In genomic region chr15:26365077-26365476, GRCh38 we compare ENCODE assay signal across 19 cellular contexts.
DNase-seq lines count a peak whose midpoint lies in the region; ATAC-seq, FAIRE-seq and TF ChIP-seq lines count a peak whose summit lies in the region.
"Had no signal": no experiment of that assay in that cellular context is flagged by ENCODE, and none has a peak within 500 bp of the region (broad histone marks: within the 10 kb centered on the region; RNA-seq: fewer than 3 reads in every experiment).

No MANE protein-coding gene starts in this region.

- no peak overlapping the region for H2AK5ac ChIP-seq in H1 (ENCODE audit: low read depth, low read length)
- no peak overlapping the region for H2AK5ac ChIP-seq in mesendoderm (ENCODE audit: low read length)

- no peak overlapping the region for H3K4ac ChIP-seq in H1 (replicated peaks; ENCODE audit: insufficient read length, low read depth, low read length)
- no peak overlapping the region for H3K4ac ChIP-seq in mesendoderm (ENCODE audit: low read depth, low read length)

- TF ChIP-seq RAD21 in HepG2 (CRISPR knock-in tag; IDR thresholded peaks at IDR 0.05) (no peak), H1 (IDR thresholded peaks at IDR 0.05 in 1 of 2, conservative IDR thresholded peaks at IDR 0.05 in 1 of 2; ENCODE audit: low read depth in 2 of 2, low read length in 2 of 2) (peak in 1 of 2 experiments; percentile 17; a peak in 3 of 4 replicates), SK-N-SH (IDR thresholded peaks at IDR 0.05; ENCODE audit: low read length) (no peak)

- H4K5ac ChIP-seq in H1 (ENCODE audit: insufficient read length, low read depth, low read length) (no peak overlapping the region), mesendoderm (ENCODE audit: low read length) (no peak overlapping the region)

- H3K36me3 ChIP-seq in HepG2 (replicated peaks in 1 of 2; ENCODE audit: control insufficient read depth in 1 of 2, insufficient read depth in 2 of 2, low read length in 2 of 2) (no peaks in the 10 kb centered on the region), right lobe of liver (no peaks in the 10 kb centered on the region), H1 (ENCODE audit: control insufficient read depth in 2 of 4, insufficient read depth in 4 of 4, low read length in 3 of 4) (no peaks in the 10 kb centered on the region), mesendoderm (ENCODE audit: control insufficient read depth, insufficient read depth, low read length) (no peaks in the 10 kb centered on the region), SK-N-SH (replicated peaks in 1 of 2; ENCODE audit: control insufficient read depth in 1 of 2, insufficient read depth in 2 of 2, low read length in 1 of 2) (no peaks in the 10 kb centered on the region)
- H3K36me3 ChIP-seq: BLaER1 had no signal

- in situ Hi-C loops in HepG2 (cut with HindIII; ENCODE audit: extremely low pct_ligation_motif_present, low pct_unique_long_range_greater_than_20kb), result no loop called here

- peaks cover 2% of the 10 kb centered on the region; the same call in 1 of the 2 replicates for H3K23me2 ChIP-seq in H1 (ENCODE audit: low read depth, low read length)

- 18% methylated on average over 3 of the region's 4 CpGs for WGBS in HepG2 (ENCODE audit: low lambda C conversion rate)
- WGBS in right lobe of liver (ENCODE audit: insufficient coverage, low coverage, low lambda C conversion rate, missing lambda C conversion rate), result 59% methylated on average over 4 of the region's 4 CpGs
- WGBS in H1 (ENCODE audit: extremely low coverage in 1 of 2, insufficient coverage in 1 of 2, insufficient read length in 1 of 2, insufficient replicate concordance in 2 of 2, low coverage in 1 of 2, low lambda C conversion rate in 2 of 2, missing lambda C conversion rate in 1 of 2), 2 experiments, result 83% methylated on average over 4 of the region's 4 CpGs; no CpG with 5 or more reads in 1 of the 2 experiments
- WGBS in mesendoderm (ENCODE audit: extremely low coverage, insufficient coverage, low lambda C conversion rate), result no CpG with 5 or more reads among the region's 4 CpGs
- 31% methylated on average over 4 of the region's 4 CpGs for WGBS in SK-N-SH (ENCODE audit: low lambda C conversion rate)

- no peak for TF ChIP-seq EP300 in HepG2 (IDR thresholded peaks at IDR 0.05; ENCODE audit: low read depth in 2 of 2, low read length in 2 of 2)
- TF ChIP-seq EP300 in HepG2 (CRISPR knock-in tag; IDR thresholded peaks at IDR 0.05; ENCODE audit: borderline replicate concordance), result no peak
- TF ChIP-seq EP300 in H1 (IDR thresholded peaks at IDR 0.05; ENCODE audit: borderline replicate concordance in 1 of 2, low read depth in 2 of 2, low read length in 2 of 2), result no peak
- TF ChIP-seq EP300 in SK-N-SH (IDR thresholded peaks at IDR 0.05; ENCODE audit: borderline replicate concordance in 1 of 2, low read depth in 1 of 2, low read length in 1 of 2), result no peak

- H3K79me1 ChIP-seq in H1 (ENCODE audit: low read depth, low read length) (no peaks in the 10 kb centered on the region), mesendoderm (ENCODE audit: low read length) (no peaks in the 10 kb centered on the region)

- no peak for ATAC-seq in HepG2
- no peak for ATAC-seq in right lobe of liver
- ATAC-seq: CD8-positive, alpha-beta T cell; GM12878 had no signal

- H2BK20ac ChIP-seq in H1 (ENCODE audit: low read length), result no peak overlapping the region

- POLR2A ChIA-PET in HepG2 (lab: Yijun Ruan, JAX), result no interaction called here
- POLR2A ChIA-PET in H1 (lab: Charles Lee; ENCODE audit: partially characterized antibody), result no interaction called here
- POLR2A ChIA-PET in SK-N-SH (lab: Yijun Ruan, JAX), result no interaction called here

- FAIRE-seq in HepG2 (lab: Jason Lieb, UNC), result no peak
- no peak for FAIRE-seq in H1 (lab: Jason Lieb, UNC)
- FAIRE-seq: A204.1, GM12878 had no signal

- H4K20me1 ChIP-seq in HepG2 (ENCODE audit: insufficient read depth, low read length), result no peaks in the 10 kb centered on the region
- no peaks in the 10 kb centered on the region for H4K20me1 ChIP-seq in H1 (replicated peaks in 1 of 2; ENCODE audit: control insufficient read depth in 1 of 2, insufficient read depth in 2 of 2, low read length in 2 of 2)
- no peaks in the 10 kb centered on the region for H4K20me1 ChIP-seq in SK-N-SH (ENCODE audit: insufficient read depth)
- H4K20me1 ChIP-seq: BLaER1 had no signal

- no peaks in the 10 kb centered on the region for H3K4me1 ChIP-seq in HepG2 (ENCODE audit: insufficient read depth, low read length)
- no peaks in the 10 kb centered on the region for H3K4me1 ChIP-seq in right lobe of liver
- peaks cover 0 to 3% (median 0%) of the 10 kb centered on the region in 4 experiments; a peak in 1 of 7 replicates for H3K4me1 ChIP-seq in H1 (replicated peaks in 1 of 4; ENCODE audit: control insufficient read depth in 3 of 4, insufficient read depth in 4 of 4, low read length in 3 of 4)
- no peaks in the 10 kb centered on the region for H3K4me1 ChIP-seq in mesendoderm (ENCODE audit: control insufficient read depth, low read depth, low read length)
- H3K4me1 ChIP-seq in SK-N-SH (ENCODE audit: control insufficient read depth in 1 of 2, insufficient read depth in 2 of 2, low read depth in 1 of 2, low read length in 1 of 2), result no peaks in the 10 kb centered on the region
- H3K4me1 ChIP-seq: BLaER1, Caco-2 had no signal

- DNase-seq in HepG2 (ENCODE audit: low spot score) (no peak), right lobe of liver (no peak), H1 (ENCODE audit: low read depth in 1 of 2, low spot score in 2 of 2) (no peak), mesendoderm (peak; percentile 3), MV-4-11 (lab: John Stamatoyannopoulos, UW) (no peak), SK-N-SH (no peak)
- DNase-seq: Caco-2; CD4-positive, CD25-positive, alpha-beta regulatory T cell; CD8-positive, alpha-beta T cell; DMS153; DMS79; EL; GDM1; HCEC 1CT had no signal

- no peaks in the 10 kb centered on the region for H3F3A ChIP-seq in SK-N-SH (replicated peaks; ENCODE audit: insufficient read depth)

- H4K8ac ChIP-seq in H1 (ENCODE audit: extremely low read depth, insufficient read depth, low read length), result no peak overlapping the region
- H4K8ac ChIP-seq in mesendoderm (ENCODE audit: low read depth, low read length), result no peak overlapping the region

- no peak overlapping the region for H3K18ac ChIP-seq in H1 (ENCODE audit: extremely low read depth, low read length)
- no peak overlapping the region for H3K18ac ChIP-seq in mesendoderm (ENCODE audit: low read length)

- no peak overlapping the region for H3K9ac ChIP-seq in HepG2 (ENCODE audit: insufficient read depth, low read depth, low read length)
- H3K9ac ChIP-seq in H1 (replicated peaks in 1 of 4; ENCODE audit: extremely low read depth in 1 of 4, low read depth in 3 of 4, low read length in 3 of 4), result no peak overlapping the region
- H3K9ac ChIP-seq in mesendoderm (ENCODE audit: low read length), result no peak overlapping the region
- no peak overlapping the region for H3K9ac ChIP-seq in SK-N-SH
- H3K9ac ChIP-seq: BLaER1 had no signal

- no peaks in the 10 kb centered on the region; a peak in 1 of 5 replicates for H3K27me3 ChIP-seq in HepG2 (ENCODE audit: control insufficient read depth in 1 of 2, insufficient read depth in 2 of 2, low read length in 2 of 2)
- no peaks in the 10 kb centered on the region for H3K27me3 ChIP-seq in right lobe of liver
- H3K27me3 ChIP-seq in H1 (replicated peaks in 1 of 4; ENCODE audit: control insufficient read depth in 3 of 4, extremely low read depth in 1 of 4, insufficient read depth in 3 of 4, low read length in 3 of 4), result no peaks in the 10 kb centered on the region; a peak in 1 of 7 replicates
- no peaks in the 10 kb centered on the region for H3K27me3 ChIP-seq in mesendoderm (ENCODE audit: insufficient read depth, low read length, poor library complexity)
- no peaks in the 10 kb centered on the region for H3K27me3 ChIP-seq in SK-N-SH (ENCODE audit: insufficient read depth)
- H3K27me3 ChIP-seq: BLaER1 had no signal

- H2BK5ac ChIP-seq in H1 (ENCODE audit: low read depth, low read length) (no peak overlapping the region), mesendoderm (ENCODE audit: low read length) (no peak overlapping the region)

- peaks cover 80% of the 10 kb centered on the region for H3K9me3 ChIP-seq in HepG2 (ENCODE audit: low read length)
- no peaks in the 10 kb centered on the region for H3K9me3 ChIP-seq in right lobe of liver
- no peaks in the 10 kb centered on the region for H3K9me3 ChIP-seq in H1 (ENCODE audit: insufficient read depth in 2 of 2, low read depth in 1 of 2, low read length in 1 of 2)
- H3K9me3 ChIP-seq in SK-N-SH, result no peaks in the 10 kb centered on the region
- H3K9me3 ChIP-seq: BLaER1, Caco-2 had no signal

- H3K4me2 ChIP-seq in HepG2 (ENCODE audit: low read depth, low read length) (no peak overlapping the region), H1 (ENCODE audit: insufficient read depth in 1 of 2, low read depth in 2 of 2, low read length in 2 of 2) (no peak overlapping the region), mesendoderm (ENCODE audit: low read length) (no peak overlapping the region), SK-N-SH (no peak overlapping the region)
- H3K4me2 ChIP-seq: BLaER1 had no signal

- intact Hi-C loops in HepG2 (cut with micrococcal nuclease; ENCODE audit: unreplicated experiment) (no loop called here), right lobe of liver (cut with DNase I) (no loop called here)

- no TSS peak for BruUV-seq in HepG2 (replicated peaks; lab: Mats Ljungman, UMichigan)

- no peak overlapping the region for H2BK12ac ChIP-seq in H1 (ENCODE audit: low read depth, low read length)

- H2BK15ac ChIP-seq in H1 (ENCODE audit: low read length) (no peak overlapping the region), mesendoderm (replicated peaks; ENCODE audit: low read depth) (no peak overlapping the region)

- no peak for TF ChIP-seq POLR2A in HepG2 (IDR thresholded peaks at IDR 0.05; ENCODE audit: insufficient read depth in 1 of 2, low read depth in 2 of 2, low read length in 2 of 2)
- no peak for TF ChIP-seq POLR2A in right lobe of liver (IDR thresholded peaks at IDR 0.05)
- no peak for TF ChIP-seq POLR2A in H1 (IDR thresholded peaks at IDR 0.05; ENCODE audit: control extremely low read depth in 1 of 2, low read depth in 2 of 2, low read length in 2 of 2)

- no peak overlapping the region for H3K56ac ChIP-seq in H1 (replicated peaks; ENCODE audit: insufficient read length, low read depth, low read length)
- no peak overlapping the region for H3K56ac ChIP-seq in mesendoderm (ENCODE audit: low read length)

- no peaks in the 10 kb centered on the region for H3K9me2 ChIP-seq in SK-N-SH

- H3K23ac ChIP-seq in H1 (ENCODE audit: insufficient read length) (no peak overlapping the region), mesendoderm (ENCODE audit: low read length) (no peak overlapping the region)

- no peak overlapping the region for H3K14ac ChIP-seq in H1 (ENCODE audit: insufficient read length)

- H3K27ac ChIP-seq in HepG2 (ENCODE audit: extremely low read length, insufficient read depth, low read length) (no peak overlapping the region), right lobe of liver (no peak overlapping the region), H1 (ENCODE audit: low read depth, low read length) (no peak overlapping the region), mesendoderm (ENCODE audit: low read depth, low read length) (no peak overlapping the region), SK-N-SH (ENCODE audit: low read depth in 2 of 2, low read length in 1 of 2) (no peak overlapping the region)
- H3K27ac ChIP-seq: 22Rv1, BLaER1, C4-2B had no signal

- no peak overlapping the region for H3K4me3 ChIP-seq in HepG2 (replicated peaks in 1 of 3; ENCODE audit: insufficient read depth in 1 of 3, low read depth in 2 of 3, low read length in 3 of 3)
- no peak overlapping the region for H3K4me3 ChIP-seq in right lobe of liver
- no peak overlapping the region for H3K4me3 ChIP-seq in H1 (ENCODE audit: extremely low read depth in 1 of 4, insufficient read depth in 2 of 4, low read depth in 3 of 4, low read length in 4 of 4)
- H3K4me3 ChIP-seq in mesendoderm (ENCODE audit: low read length), result no peak overlapping the region
- no peak overlapping the region for H3K4me3 ChIP-seq in SK-N-SH (ENCODE audit: low read depth in 2 of 2, low read length in 1 of 2)
- H3K4me3 ChIP-seq: BLaER1, GM12878 had no signal

- H2BK120ac ChIP-seq in H1 (replicated peaks; ENCODE audit: low read depth, low read length) (no peak overlapping the region), mesendoderm (ENCODE audit: low read depth, low read length) (no peak overlapping the region)

- CTCF ChIA-PET in HepG2 (lab: Yijun Ruan, JAX; ENCODE audit: low intra/inter-chr PET ratio, low total read pairs), result no interaction called here
- CTCF ChIA-PET in H1 (lab: Charles Lee; ENCODE audit: partially characterized antibody), result interaction anchor here (0.5 to 2.1 kb wide), 6 partner anchors 12 to 1443 kb away, joined by 3 to 5 read pairs (median 3); no protein-coding TSS in a partner anchor
- CTCF ChIA-PET in SK-N-SH (lab: Yijun Ruan, JAX), result no interaction called here

- no peaks in the 10 kb centered on the region for H3K79me2 ChIP-seq in HepG2 (ENCODE audit: insufficient read depth, low read length)
- no peaks in the 10 kb centered on the region for H3K79me2 ChIP-seq in H1 (ENCODE audit: control insufficient read depth in 1 of 2, insufficient read depth in 2 of 2, low read length in 2 of 2)
- H3K79me2 ChIP-seq in mesendoderm (ENCODE audit: control insufficient read depth, insufficient read depth, low read length), result no peaks in the 10 kb centered on the region
- no peaks in the 10 kb centered on the region for H3K79me2 ChIP-seq in SK-N-SH (ENCODE audit: insufficient read depth)

- H4K91ac ChIP-seq in H1 (replicated peaks; ENCODE audit: insufficient read length, low read length), result no peak overlapping the region

- H2AFZ ChIP-seq in HepG2 (ENCODE audit: low read length) (no peak overlapping the region), H1 (ENCODE audit: low read length) (no peak overlapping the region), SK-N-SH (ENCODE audit: low read depth) (no peak overlapping the region)

- TF ChIP-seq CTCF in HepG2 (CRISPR knock-in tag; IDR thresholded peaks at IDR 0.05) (no peak), right lobe of liver (IDR thresholded peaks at IDR 0.05) (no peak), H1 (IDR thresholded peaks at IDR 0.05; ENCODE audit: control extremely low read depth in 1 of 3, insufficient read depth in 1 of 3, low read depth in 1 of 3, low read length in 3 of 3) (peak in 2 of 3 experiments; percentile 3 to 11; a peak in 2 of 4 replicates), SK-N-SH (IDR thresholded peaks at IDR 0.05) (no peak)

Comparison
In these comparisons a context has a peak if more than half of its experiments do, and no peak if none do; other contexts are left out.
1. CTCF ChIP-seq: peak in H1 (2 of 3); none in HepG2 (single experiment), right lobe of liver (0 of 4) and SK-N-SH (single experiment).
2. Of the 41 proteins assayed by ChIP-seq in both HepG2 and H1: peak only in HepG2: none; only in H1: CTCF; in both: none; in neither: 38; mixed calls (peak in some experiments, not most) for 2.